In the genomic region with DNA sequence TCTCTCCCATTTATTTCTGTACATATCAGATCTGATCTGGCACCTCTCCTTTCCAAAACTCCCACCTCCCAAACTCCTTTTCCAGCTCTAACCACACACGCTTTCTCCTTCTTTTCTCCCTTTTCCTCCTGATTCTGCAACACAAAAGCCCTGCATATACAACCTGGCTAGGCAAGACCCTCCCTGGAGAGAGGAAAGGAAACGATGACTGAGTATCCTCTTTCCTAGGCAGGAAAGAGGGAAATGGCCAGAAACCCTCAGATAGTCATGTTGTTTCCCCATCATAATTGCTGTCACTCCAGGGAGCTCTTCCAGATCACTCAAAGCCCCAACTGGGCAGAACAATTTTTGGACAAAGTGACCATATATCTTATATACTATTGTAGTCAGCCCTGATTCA, we compare ENCODE assay signal across 21 cellular contexts. TPM values are rescaled to one million over a fixed set of nuclear protein-coding genes. Genes with fewer than 3 reads are reported as not detected.
"Had no signal": no experiment of that assay in that cellular context is flagged by ENCODE, and none has a peak within 500 bp of the region (broad histone marks: within the 10 kb centered on the region; RNA-seq: fewer than 3 reads in every experiment).

No MANE protein-coding gene starts in this region.

- H3K27ac ChIP-seq: dorsolateral prefrontal cortex had no signal

- ATAC-seq: naive thymus-derived CD8-positive, alpha-beta T cell; stimulated activated memory B cell treated with anti-CD40 and anti-IgM and Interleukin-4, amounts not matched to agents 10 μg/mL and 1 μg/mL and 100 μg/mL, for 72 hours had no signal

- H3K4me3 Mint-ChIP-seq: activated CD4-positive, alpha-beta memory T cell treated with anti-CD3 and anti-CD28 coated beads, Interleukin-2, amount 10 ng/mL, durations not matched to agents 7 days and 5 days; activated T-cell treated with anti-CD3 and anti-CD28 coated beads, Interleukin-2, amount 50 U/mL, for 24 hours; naive thymus-derived CD8-positive, alpha-beta T cell; stimulated activated memory B cell treated with anti-CD40 and anti-IgM and Interleukin-4, amounts not matched to agents 10 μg/mL and 1 μg/mL and 100 μg/mL, for 72 hours; type B pancreatic cell had no signal

- H3K4me1 Mint-ChIP-seq: activated CD4-positive, alpha-beta memory T cell treated with anti-CD3 and anti-CD28 coated beads, Interleukin-2, amount 10 ng/mL, durations not matched to agents 7 days and 5 days; stimulated activated memory B cell treated with anti-CD40 and anti-IgM and Interleukin-4, amounts not matched to agents 10 μg/mL and 1 μg/mL and 100 μg/mL, for 72 hours had no signal

- DNase-seq: activated CD4-positive, alpha-beta memory T cell treated with anti-CD3 and anti-CD28 coated beads, Interleukin-2, amount 10 ng/mL, durations not matched to agents 7 days and 5 days; activated naive CD4-positive, alpha-beta T cell treated with anti-CD3 and anti-CD28 coated beads, Interleukin-2, amount 50 U/mL, for 16 hours; activated T-cell treated with anti-CD3 and anti-CD28 coated beads, Interleukin-2, amount 50 U/mL, for 24 hours; dorsolateral prefrontal cortex; hypothalamus; mammary epithelial cell; naive thymus-derived CD8-positive, alpha-beta T cell; retina; stimulated activated CD4-positive, alpha-beta T cell treated with anti-CD3 and anti-CD28 coated beads, Interleukin-2, amount 100 ng/mL, for 48 hours had no signal

- H3K36me3 Mint-ChIP-seq: stimulated activated memory B cell treated with anti-CD40 and anti-IgM and Interleukin-4, amounts not matched to agents 10 μg/mL and 1 μg/mL and 100 μg/mL, for 72 hours; type B pancreatic cell had no signal

- H3K9me3 Mint-ChIP-seq: activated CD4-positive, alpha-beta memory T cell treated with anti-CD3 and anti-CD28 coated beads, Interleukin-2, amount 10 ng/mL, durations not matched to agents 7 days and 5 days; activated T-cell treated with anti-CD3 and anti-CD28 coated beads, Interleukin-2, amount 50 U/mL, for 24 hours; type B pancreatic cell had no signal

- H3K9me3 ChIP-seq: mucosa of descending colon had no signal

- H3K27ac Mint-ChIP-seq: activated CD4-positive, alpha-beta memory T cell treated with anti-CD3 and anti-CD28 coated beads, Interleukin-2, amount 10 ng/mL, durations not matched to agents 7 days and 5 days; activated T-cell treated with anti-CD3 and anti-CD28 coated beads, Interleukin-2, amount 50 U/mL, for 24 hours; naive thymus-derived CD8-positive, alpha-beta T cell; stimulated activated memory B cell treated with anti-CD40 and anti-IgM and Interleukin-4, amounts not matched to agents 10 μg/mL and 1 μg/mL and 100 μg/mL, for 72 hours; type B pancreatic cell had no signal

- H3K4me3 ChIP-seq: dorsolateral prefrontal cortex, mucosa of descending colon had no signal

- H3K27me3 ChIP-seq: dorsolateral prefrontal cortex had no signal

RNA-seq across cellular contexts. Expression of gene PRELP, which starts 32.3 kb away (rescaled TPM):
- total RNA-seq: activated CD4-positive, alpha-beta memory T cell treated with anti-CD3 and anti-CD28 coated beads, Interleukin-2, amount 10 ng/mL, durations not matched to agents 7 days and 5 days; bronchial epithelial cell; glomerular endothelial cell; naive thymus-derived CD8-positive, alpha-beta T cell; T-helper 1 cell treated with Interleukin-12 subunit alpha and Interleukin-12 subunit beta and Interleukin-4 antibody, amounts not matched to agents 30 ng/mL and 1 ng/mL, for 36 hours had no signal
- polyA plus RNA-seq: naive thymus-derived CD8-positive, alpha-beta T cell had no signal

RNA-seq across cellular contexts. Expression of gene OPTC, which starts 50.7 kb away (rescaled TPM):
- total RNA-seq: activated CD4-positive, alpha-beta memory T cell treated with anti-CD3 and anti-CD28 coated beads, Interleukin-2, amount 10 ng/mL, durations not matched to agents 7 days and 5 days; astrocyte; bronchial epithelial cell; cerebellum; glomerular endothelial cell; left cardiac atrium; mammary epithelial cell; mucosa of descending colon; naive thymus-derived CD8-positive, alpha-beta T cell; skeletal muscle tissue; T-helper 1 cell treated with Interleukin-12 subunit alpha and Interleukin-12 subunit beta and Interleukin-4 antibody, amounts not matched to agents 30 ng/mL and 1 ng/mL, for 36 hours had no signal
- polyA plus RNA-seq: adipose tissue; esophagus; mammary epithelial cell; naive thymus-derived CD8-positive, alpha-beta T cell had no signal
